Comparison of ENCODE assay signal across 20 cellular contexts in the genomic region with DNA sequence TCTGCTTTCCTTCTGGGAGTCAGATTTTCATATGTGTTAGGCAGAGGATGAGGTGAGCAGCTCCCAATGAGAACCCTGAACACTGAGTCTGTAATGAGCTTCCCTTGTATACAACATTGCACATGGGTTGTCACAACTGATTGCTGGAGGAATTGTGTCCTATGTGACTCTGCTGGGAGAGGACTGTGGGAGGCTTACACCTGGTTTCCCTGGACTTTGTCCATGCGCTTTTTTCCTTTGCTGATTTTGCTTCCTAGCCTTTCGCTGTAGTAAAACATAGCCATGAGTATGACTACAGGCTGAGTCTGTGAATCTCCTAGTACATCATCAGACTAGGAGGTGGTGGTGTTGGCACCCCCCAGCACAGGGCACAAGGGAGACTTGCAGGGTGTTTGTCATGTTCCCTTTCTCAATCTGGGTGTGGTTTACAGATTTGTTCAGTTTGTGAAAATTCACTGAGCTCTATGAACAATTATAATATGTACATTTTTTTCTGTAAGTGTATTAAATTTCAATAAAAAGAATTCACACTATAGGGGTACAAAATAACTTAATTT. TPM values are rescaled to one million over a fixed set of nuclear protein-coding genes. Genes with fewer than 3 reads are reported as not detected.
DNase-seq lines count a peak whose midpoint lies in the region; ATAC-seq and TF ChIP-seq lines count a peak whose summit lies in the region.
"Had no signal": no experiment of that assay in that cellular context is flagged by ENCODE, and none has a peak within 500 bp of the region (broad histone marks: within the 10 kb centered on the region; RNA-seq: fewer than 3 reads in every experiment).

No MANE protein-coding gene starts in this region.

- H3K9me3 Mint-ChIP-seq in Caco-2 (ENCODE audit: unreplicated experiment) = no peaks in the 10 kb centered on the region
- no peaks in the 10 kb centered on the region for H3K9me3 Mint-ChIP-seq in WTC11
- H3K9me3 Mint-ChIP-seq: H9 had no signal

- H3K36me3 Mint-ChIP-seq in Caco-2 (ENCODE audit: insufficient read depth, unreplicated experiment) = peaks cover 34% of the 10 kb centered on the region
- H3K36me3 Mint-ChIP-seq in WTC11 = peaks cover 25% of the 10 kb centered on the region

- DNase-seq in A673 (ENCODE audit: low spot score) (no peak), Caco-2 (no peak), WTC11 (ENCODE audit: low spot score) (no peak), mucosa of descending colon (no peak), left lung (no peak), NCI-H2081 treated with DMSO at 0.1 percent for 48 hours (lab: John Stamatoyannopoulos, UW) (no peak), GDM1 (lab: John Stamatoyannopoulos, UW) (no peak), D341Med (ENCODE audit: low spot score) (no peak)
- DNase-seq: activated CD4-positive, alpha-beta T cell treated with anti-CD3 and anti-CD28 coated beads, Interleukin-2, amount 50 U/mL, for 48 hours; activated gamma-delta T cell treated with Interleukin-2 at 50 U/mL for 16 hours; H9; Kasumi-1; midbrain; NCI-H524; stimulated activated CD4-positive, alpha-beta T cell treated with anti-CD3 and anti-CD28 coated beads, Interleukin-15, amount 100 ng/mL, for 24 hours; testis had no signal

- intact Hi-C loops in A673 (cut with micrococcal nuclease; ENCODE audit: unreplicated experiment) (no loop called here), Caco-2 (cut with micrococcal nuclease; ENCODE audit: unreplicated experiment) (loop anchor here (5.0 kb wide), 2 partner anchors 35 to 860 kb away; a partner anchor contains a TSS), mucosa of descending colon (cut with DNase I, micrococcal nuclease) (no loop called here), left lung (cut with DNase I) (no loop called here)

- no peaks in the 10 kb centered on the region for H3K27me3 ChIP-seq in A673 (replicated peaks; ENCODE audit: insufficient read depth, low read depth, low read length, poor library complexity)
- no peaks in the 10 kb centered on the region for H3K27me3 ChIP-seq in Caco-2 (replicated peaks; ENCODE audit: control insufficient read depth, insufficient read depth, low read length)
- H3K27me3 ChIP-seq in left lung = no peaks in the 10 kb centered on the region
- H3K27me3 ChIP-seq: BLaER1 treated with 17β-estradiol and CSF1 and Interleukin-3, amounts not matched to agents 10 nM and 100 nM; testis had no signal

- ATAC-seq in WTC11 = no peak
- ATAC-seq in mucosa of descending colon = peak; percentile 55
- no peak for ATAC-seq in left lung

- H3K4me1 ChIP-seq in A673 (ENCODE audit: insufficient read depth, low read length, poor library complexity, severe bottlenecking) = peaks cover 19% of the 10 kb centered on the region
- H3K4me1 ChIP-seq in Caco-2 = peaks cover 19% of the 10 kb centered on the region
- peaks cover 35% of the 10 kb centered on the region for H3K4me1 ChIP-seq in mucosa of descending colon (ENCODE audit: low read depth)
- H3K4me1 ChIP-seq in left lung = peaks cover 12 to 29% of the 10 kb centered on the region in 2 donors

- H3K27ac ChIP-seq in A673 (ENCODE audit: low read depth, low read length, poor library complexity, severe bottlenecking) (peak overlapping the region; percentile 11), left lung (no peak overlapping the region)
- H3K27ac ChIP-seq: testis had no signal

- CTCF ChIA-PET in A673 (lab: Charles Lee) = no interaction called here
- CTCF ChIA-PET in Caco-2 (lab: Charles Lee) = no interaction called here
- CTCF ChIA-PET in WTC11 (lab: Charles Lee) = interaction anchor here (1.2 to 3.3 kb wide), 4 partner anchors 18 to 120 kb away, joined by 3 to 23 read pairs (median 10); a partner anchor contains a TSS

- POLR2A ChIA-PET in A673 (lab: Charles Lee; ENCODE audit: low non-redundant PET) (interaction anchor here (0.5 to 0.8 kb wide), 2 partner anchors 321 to 949 kb away, joined by 5 to 10 read pairs; no protein-coding TSS in a partner anchor), Caco-2 (lab: Charles Lee) (interaction anchor here (0.5 to 1.5 kb wide), 2 partner anchors 10 to 120 kb away, joined by 3 read pairs; a partner anchor contains a TSS), WTC11 (lab: Charles Lee) (interaction anchor here (3.6 kb wide), 1 partner anchor 18 kb away, joined by 30 read pairs; no protein-coding TSS in a partner anchor)

- H3K9me3 ChIP-seq in A673 (ENCODE audit: low read depth, low read length, poor library complexity, severe bottlenecking) (no peaks in the 10 kb centered on the region), Caco-2 (no peaks in the 10 kb centered on the region), mucosa of descending colon (no peaks in the 10 kb centered on the region), left lung (no peaks in the 10 kb centered on the region)
- H3K9me3 ChIP-seq: BLaER1 treated with 17β-estradiol and CSF1 and Interleukin-3, amounts not matched to agents 10 nM and 100 nM; testis had no signal

- TF ChIP-seq CTCF in A673 (conservative IDR thresholded peaks at IDR 0.05; ENCODE audit: low read depth, low read length) = no peak
- TF ChIP-seq CTCF in Caco-2 (IDR thresholded peaks at IDR 0.05; ENCODE audit: insufficient read depth in 1 of 2, low read depth in 1 of 2, low read length in 1 of 2, severe bottlenecking in 1 of 2, unreplicated experiment in 1 of 2) = no peak
- TF ChIP-seq CTCF in WTC11 (IDR thresholded peaks at IDR 0.05) = no peak
- TF ChIP-seq CTCF in mucosa of descending colon (IDR thresholded peaks at IDR 0.05) = no peak
- no peak for TF ChIP-seq CTCF in left lung (IDR thresholded peaks at IDR 0.05)

- H3K4me1 Mint-ChIP-seq in Caco-2 (ENCODE audit: low read depth, unreplicated experiment) (peaks cover 5% of the 10 kb centered on the region), WTC11 (peaks cover 20% of the 10 kb centered on the region)

- peaks cover 21% of the 10 kb centered on the region for H3K36me3 ChIP-seq in A673 (ENCODE audit: insufficient read depth, low read length, poor library complexity, severe bottlenecking)
- peaks cover 2% of the 10 kb centered on the region; the same call in 1 of the 2 replicates for H3K36me3 ChIP-seq in Caco-2 (ENCODE audit: control insufficient read depth, insufficient read depth, low read length)
- no peaks in the 10 kb centered on the region for H3K36me3 ChIP-seq in mucosa of descending colon (ENCODE audit: low read depth)
- H3K36me3 ChIP-seq in left lung = peaks cover 0 to 35% of the 10 kb centered on the region in 2 donors

- H3K4me3 Mint-ChIP-seq in Caco-2 (ENCODE audit: unreplicated experiment) (peak overlapping the region; percentile 99), WTC11 (no peak overlapping the region)

- H3K4me3 ChIP-seq in A673 (ENCODE audit: low read depth, low read length, poor library complexity, severe bottlenecking) = no peak overlapping the region
- no peak overlapping the region for H3K4me3 ChIP-seq in Caco-2 (ENCODE audit: low read depth, low read length)
- no peak overlapping the region for H3K4me3 ChIP-seq in mucosa of descending colon
- no peak overlapping the region for H3K4me3 ChIP-seq in left lung
- H3K4me3 ChIP-seq: BLaER1 treated with 17β-estradiol and CSF1 and Interleukin-3, amounts not matched to agents 10 nM and 100 nM; testis had no signal

- H3K27me3 Mint-ChIP-seq in Caco-2 (ENCODE audit: insufficient read depth, unreplicated experiment) = no peaks in the 10 kb centered on the region
- H3K27me3 Mint-ChIP-seq in WTC11 (ENCODE audit: low read depth) = no peaks in the 10 kb centered on the region
- H3K27me3 Mint-ChIP-seq: progenitor cell of endocrine pancreas had no signal

- H3K27ac Mint-ChIP-seq in Caco-2 (ENCODE audit: unreplicated experiment) (peak overlapping the region; percentile 98), WTC11 (peak overlapping the region; percentile 3; the same call in 1 of the 2 replicates)
- H3K27ac Mint-ChIP-seq: progenitor cell of endocrine pancreas had no signal

- BruUV-seq in A673 (replicated peaks; lab: Mats Ljungman, UMichigan) (no TSS peak), Caco-2 (replicated peaks; lab: Mats Ljungman, UMichigan) (no TSS peak)

TF ChIP-seq in WTC11, 78 proteins besides CTCF, POLR2A, EP300 and RAD21 (continues in another document):
- TF ChIP-seq SMAD4 (CRISPR knock-in tag; IDR thresholded peaks at IDR 0.05) (no peak), SP1 (CRISPR knock-in tag; conservative IDR thresholded peaks at IDR 0.05) (no peak), ELF4 (CRISPR knock-in tag; IDR thresholded peaks at IDR 0.05; ENCODE audit: low read depth) (no peak), NR1H2 (CRISPR knock-in tag; IDR thresholded peaks at IDR 0.05) (no peak), CREB1 (CRISPR knock-in tag; IDR thresholded peaks at IDR 0.05) (no peak), SMAD3 (CRISPR knock-in tag; IDR thresholded peaks at IDR 0.05; ENCODE audit: borderline replicate concordance) (no peak)
- TF ChIP-seq, protein P1, sequence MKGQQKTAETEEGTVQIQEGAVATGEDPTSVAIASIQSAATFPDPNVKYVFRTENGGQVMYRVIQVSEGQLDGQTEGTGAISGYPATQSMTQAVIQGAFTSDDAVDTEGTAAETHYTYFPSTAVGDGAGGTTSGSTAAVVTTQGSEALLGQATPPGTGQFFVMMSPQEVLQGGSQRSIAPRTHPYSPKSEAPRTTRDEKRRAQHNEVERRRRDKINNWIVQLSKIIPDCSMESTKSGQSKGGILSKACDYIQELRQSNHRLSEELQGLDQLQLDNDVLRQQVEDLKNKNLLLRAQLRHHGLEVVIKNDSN (CRISPR knock-in tag; IDR thresholded peaks at IDR 0.05) = no peak

RNA-seq across cellular contexts. Expression of a gene that starts 1.7 kb away (rescaled TPM):
- total RNA-seq in A673 (2021) (227 and 234 TPM in 2 replicates), Caco-2 (2022) (104 and 114 TPM in 2 replicates), WTC11 (2021) (145 to 167 TPM (median 147 TPM) in 3 replicates), mucosa of descending colon (10 to 100 TPM in 2 of 3 donors, 1 to 10 TPM in 1; 4.7 to 28.6 (median 13.3) TPM), left lung (1 to 10 TPM; 3.0 to 8.0 TPM)

RNA-seq across cellular contexts. Expression of a gene that starts 35.7 kb away (rescaled TPM):
- 83.2 and 95.1 TPM in 2 replicates for total RNA-seq in A673 (2021)
- total RNA-seq in Caco-2 (2022) = 91.0 and 101 TPM in 2 replicates
- 54.0 to 65.8 TPM (median 60.0 TPM) in 3 replicates for total RNA-seq in WTC11 (2021)
- total RNA-seq in mucosa of descending colon = 10 to 100 TPM; 57.3 to 73.9 (median 67.7) TPM
- total RNA-seq in left lung = 10 to 100 TPM; 55.4 to 61.4 TPM

RNA-seq across cellular contexts. Expression of a gene that starts 35.9 kb away (rescaled TPM):
- total RNA-seq in A673 (2021) (23.9 and 27.2 TPM in 2 replicates), Caco-2 (2022) (19.4 and 20.5 TPM in 2 replicates), WTC11 (2021) (23.8 to 32.1 TPM (median 25.1 TPM) in 3 replicates), mucosa of descending colon (10 to 100 TPM in 2 of 3 donors, 1 to 10 TPM in 1; 7.7 to 12.7 (median 11.0) TPM), left lung (10 to 100 TPM; 10.3 to 13.7 TPM)

RNA-seq across cellular contexts. Expression of a gene that starts 36.0 kb away (rescaled TPM):
- total RNA-seq in A673 (2021) (not detected in 2 replicates), Caco-2 (2022) (not detected in 2 replicates), WTC11 (2021) (1.8 to 3.9 TPM (median 3.7 TPM) in 3 replicates), mucosa of descending colon (100 to 1,000 TPM in 2 of 3 donors, 10 to 100 TPM in 1; 89.4 to 263 (median 154) TPM), left lung (under 1 TPM in 1 of 2 donors, not detected in 1; 0.84 TPM)
- total RNA-seq: frontal cortex, RPMI7951 had no signal
